8 cellular contexts compared by ENCODE assay signal in genomic region chr15:46296002-46296401, GRCh38.
"Had no signal": no experiment of that assay in that cellular context is flagged by ENCODE, and none has a peak within 500 bp of the region (broad histone marks: within the 10 kb centered on the region; RNA-seq: fewer than 3 reads in every experiment).

No MANE protein-coding gene starts in this region.

- H3K4me3 Mint-ChIP-seq: GM23338, HFFc6 had no signal

- H3K36me3 ChIP-seq: HAP-1 had no signal

- H3K9me3 ChIP-seq: HAP-1 had no signal

- H3K4me1 ChIP-seq: HAP-1 had no signal

- DNase-seq: H7, HFFc6 had no signal

- ATAC-seq: GM23338, HCT116, HepG2, K562 had no signal

- H3K27ac Mint-ChIP-seq: GM23338, HFFc6 had no signal

- H3K4me3 ChIP-seq: GM23338, HAP-1, K562 had no signal

- H3K27ac ChIP-seq: HL-60 had no signal

- H3K4me2 ChIP-seq: GM23338 had no signal
